In genomic region chr7:114813597-114813996, GRCh38 we compare ENCODE assay signal across 18 cellular contexts.
DNase-seq lines count a peak whose midpoint lies in the region; ATAC-seq lines count a peak whose summit lies in the region.
"Had no signal": no experiment of that assay in that cellular context is flagged by ENCODE, and none has a peak within 500 bp of the region (broad histone marks: within the 10 kb centered on the region; RNA-seq: fewer than 3 reads in every experiment).

No MANE protein-coding gene starts in this region.

- peaks cover 3% of the 10 kb centered on the region for H3K36me3 Mint-ChIP-seq in activated T-cell treated with anti-CD3 and anti-CD28 coated beads, Interleukin-2, amount 50 U/mL, for 24 hours (ENCODE audit: low read depth)
- no peaks in the 10 kb centered on the region for H3K36me3 Mint-ChIP-seq in activated T-helper 17 cell treated with anti-CD3 and anti-CD28 coated beads, Interleukin-2, amount 50 U/mL, for 72 hours (ENCODE audit: low read depth)

- H3K27ac Mint-ChIP-seq in activated T-cell treated with anti-CD3 and anti-CD28 coated beads, Interleukin-2, amount 50 U/mL, for 24 hours, result peak overlapping the region; percentile 55
- H3K27ac Mint-ChIP-seq in activated T-helper 17 cell treated with anti-CD3 and anti-CD28 coated beads, Interleukin-2, amount 50 U/mL, for 72 hours, result peak overlapping the region; percentile 63
- H3K27ac Mint-ChIP-seq: B cell; CD4-positive, alpha-beta T cell; HFFc6 had no signal

- H3K4me3 Mint-ChIP-seq in activated T-cell treated with anti-CD3 and anti-CD28 coated beads, Interleukin-2, amount 50 U/mL, for 24 hours, result no peak overlapping the region
- H3K4me3 Mint-ChIP-seq in activated T-helper 17 cell treated with anti-CD3 and anti-CD28 coated beads, Interleukin-2, amount 50 U/mL, for 72 hours, result peak overlapping the region; percentile 49
- H3K4me3 Mint-ChIP-seq: B cell; CD4-positive, alpha-beta T cell; HFFc6 had no signal

- DNase-seq in activated CD4-positive, CD25-positive, alpha-beta regulatory T cell treated with anti-CD3 and anti-CD28 coated beads, Interleukin-2, amount 50 U/mL, for 72 hours, result no peak
- no peak for DNase-seq in activated T-cell treated with anti-CD3 and anti-CD28 coated beads, Interleukin-2, amount 50 U/mL, for 24 hours
- DNase-seq in activated T-cell treated with anti-CD3 and anti-CD28 coated beads for 4 hours, result no peak
- no peak for DNase-seq in stimulated activated naive CD8-positive, alpha-beta T cell treated with anti-CD3 and anti-CD28 coated beads, Interleukin-15, Interleukin-2, amounts not matched to agents 100 U/mL and 50 U/mL, for 24 hours
- no peak for DNase-seq in SW480 (ENCODE audit: low spot score)
- DNase-seq in NCI-H1436 treated with DMSO at 0.1 percent for 48 hours (lab: John Stamatoyannopoulos, UW), result no peak
- DNase-seq: 8988T; ACHN; C1 segment of cervical spinal cord; Calu3; CD4-positive, alpha-beta T cell; DMS 273 treated with DMSO at 0.1 percent for 48 hours; HCEC 1CT; HFFc6 had no signal

- peaks cover 2% of the 10 kb centered on the region for H3K9me3 Mint-ChIP-seq in activated T-cell treated with anti-CD3 and anti-CD28 coated beads, Interleukin-2, amount 50 U/mL, for 24 hours
- H3K9me3 Mint-ChIP-seq in activated T-helper 17 cell treated with anti-CD3 and anti-CD28 coated beads, Interleukin-2, amount 50 U/mL, for 72 hours, result peaks cover 5% of the 10 kb centered on the region
- H3K9me3 Mint-ChIP-seq: CD4-positive, alpha-beta T cell; HFFc6 had no signal

- ATAC-seq in activated CD4-positive, CD25-positive, alpha-beta regulatory T cell treated with anti-CD3 and anti-CD28 coated beads, Interleukin-2, amount 50 U/mL, for 24 hours, result peak; percentile 68 to 75
- ATAC-seq in activated T-helper 17 cell treated with anti-CD3 and anti-CD28 coated beads, Interleukin-2, amount 50 U/mL, for 72 hours (replicated peaks), result peak; percentile 69
- peak; percentile 33 for ATAC-seq in stimulated activated naive CD8-positive, alpha-beta T cell treated with anti-CD3 and anti-CD28 coated beads, Interleukin-15, Interleukin-2, amounts not matched to agents 100 U/mL and 50 U/mL, for 24 hours
- ATAC-seq: GM12878 had no signal

- H3K4me1 Mint-ChIP-seq in activated T-cell treated with anti-CD3 and anti-CD28 coated beads, Interleukin-2, amount 50 U/mL, for 24 hours (ENCODE audit: low read depth), result peaks cover 35% of the 10 kb centered on the region
- peaks cover 25% of the 10 kb centered on the region for H3K4me1 Mint-ChIP-seq in activated T-helper 17 cell treated with anti-CD3 and anti-CD28 coated beads, Interleukin-2, amount 50 U/mL, for 72 hours
- H3K4me1 Mint-ChIP-seq: B cell had no signal

- H3K27me3 Mint-ChIP-seq in activated T-cell treated with anti-CD3 and anti-CD28 coated beads, Interleukin-2, amount 50 U/mL, for 24 hours, result no peaks in the 10 kb centered on the region
- peaks cover 3% of the 10 kb centered on the region for H3K27me3 Mint-ChIP-seq in activated T-helper 17 cell treated with anti-CD3 and anti-CD28 coated beads, Interleukin-2, amount 50 U/mL, for 72 hours
